Comparison of ENCODE assay signal across 1 cellular context in genomic region chr9:83971485-83971884, GRCh38.
TF ChIP-seq lines count a peak whose summit lies in the region.

No MANE protein-coding gene starts in this region.

TF ChIP-seq in HepG2, 621 proteins besides CTCF, POLR2A, EP300 and RAD21:
- TF ChIP-seq RBM22 (optimal IDR thresholded peaks at IDR 0.05; ENCODE audit: low read length) (peak; percentile 60), SIN3B (IDR thresholded peaks at IDR 0.05; ENCODE audit: low read length) (no peak), PAF1 (CRISPR knock-in tag; IDR thresholded peaks at IDR 0.05) (peak; percentile 51; the same call in 1 of the 2 replicates)
